Comparison of ENCODE assay signal across 20 cellular contexts in genomic region chr11:57414612-57415212, GRCh38. TPM values are rescaled to one million over a fixed set of nuclear protein-coding genes. Genes with fewer than 3 reads are reported as not detected.
A peak's percentile ranks its signal among the peaks of the same experiment; 100 is the strongest.
DNase-seq lines count a peak whose midpoint lies in the region; ATAC-seq, FAIRE-seq and TF ChIP-seq lines count a peak whose summit lies in the region.
"Had no signal": no experiment of that assay in that cellular context is flagged by ENCODE, and none has a peak within 500 bp of the region (broad histone marks: within the 10 kb centered on the region; RNA-seq: fewer than 3 reads in every experiment).

No MANE protein-coding gene starts in this region.

- peaks cover 77% of the 10 kb centered on the region for H4K20me1 ChIP-seq in Loucy (ENCODE audit: insufficient read depth, low read length, poor library complexity, severe bottlenecking)

- H3K36me3 ChIP-seq in Loucy (ENCODE audit: insufficient read depth, low read length), result peaks cover 87% of the 10 kb centered on the region
- H3K36me3 ChIP-seq in mesenchymal stem cell (ENCODE audit: control insufficient read depth in 1 of 2, insufficient read depth in 2 of 2, low read depth in 1 of 2, low read length in 2 of 2), result peaks cover 35 to 100% of the 10 kb centered on the region in 2 experiments
- peaks cover 95% of the 10 kb centered on the region for H3K36me3 ChIP-seq in MG63

- H3K4me3 ChIP-seq in Loucy (ENCODE audit: low read length, poor library complexity, severe bottlenecking) (no peak overlapping the region), mesenchymal stem cell (ENCODE audit: insufficient read depth in 1 of 2, low read depth in 1 of 2, low read length in 2 of 2) (no peak overlapping the region), MG63 (no peak overlapping the region)
- H3K4me3 ChIP-seq: BLaER1 treated with 17β-estradiol and CSF1 and Interleukin-3, amounts not matched to agents 10 nM and 100 nM had no signal

- no peak for TF ChIP-seq POLR2A in GM12891 (IDR thresholded peaks at IDR 0.05; ENCODE audit: low read depth, low read length)

- peaks cover 80% of the 10 kb centered on the region for H3K79me2 ChIP-seq in Loucy (ENCODE audit: insufficient read depth, low read length)

- H2BK5ac ChIP-seq in mesenchymal stem cell (ENCODE audit: low read depth, low read length, poor library complexity, severe bottlenecking), result no peak overlapping the region

- FAIRE-seq in GM12891 (lab: Jason Lieb, UNC), result no peak
- FAIRE-seq: GM19239 had no signal

- no peak overlapping the region for H2BK12ac ChIP-seq in mesenchymal stem cell (ENCODE audit: low read length in 2 of 2)

- intact Hi-C loops in activated CD8-positive, alpha-beta T cell treated with anti-CD3 and anti-CD28 coated beads for 36 hours (cut with micrococcal nuclease), result no loop called here

- H4K8ac ChIP-seq in mesenchymal stem cell (ENCODE audit: low read length), result no peak overlapping the region

- no peaks in the 10 kb centered on the region for H3F3A ChIP-seq in Loucy (ENCODE audit: low read depth)

- H3K9ac ChIP-seq in Loucy (ENCODE audit: low read depth, low read length, poor library complexity, severe bottlenecking) (no peak overlapping the region), mesenchymal stem cell (ENCODE audit: low read length) (peak overlapping the region; percentile 17)
- H3K9ac ChIP-seq: BLaER1 treated with 17β-estradiol and CSF1 and Interleukin-3, amounts not matched to agents 10 nM and 100 nM had no signal

- H3K27me3 ChIP-seq in Loucy (ENCODE audit: insufficient read depth, low read length, poor library complexity, severe bottlenecking) (peaks cover 4% of the 10 kb centered on the region), mesenchymal stem cell (ENCODE audit: control insufficient read depth in 1 of 2, insufficient read depth in 1 of 2, low read length in 2 of 2) (no peaks in the 10 kb centered on the region), MG63 (no peaks in the 10 kb centered on the region)
- H3K27me3 ChIP-seq: BLaER1 treated with 17β-estradiol and CSF1 and Interleukin-3, amounts not matched to agents 10 nM and 100 nM had no signal

- no peak overlapping the region for H3K27ac ChIP-seq in mesenchymal stem cell (ENCODE audit: low read length, poor library complexity, severe bottlenecking)
- H3K27ac ChIP-seq: BLaER1 treated with 17β-estradiol and CSF1 and Interleukin-3, amounts not matched to agents 10 nM and 100 nM had no signal

- H3K4me1 Mint-ChIP-seq in activated CD8-positive, alpha-beta T cell treated with anti-CD3 and anti-CD28 coated beads for 36 hours (ENCODE audit: low read depth), result peaks cover 69% of the 10 kb centered on the region
- peaks cover 8% of the 10 kb centered on the region for H3K4me1 Mint-ChIP-seq in activated CD8-positive, alpha-beta T cell treated with anti-CD3 and anti-CD28 coated beads, Interleukin-2, amount 10 ng/mL, durations not matched to agents 7 days and 5 days (ENCODE audit: low read depth)

- H3K18ac ChIP-seq in mesenchymal stem cell (ENCODE audit: low read depth in 1 of 2, low read length in 2 of 2), result no peak overlapping the region

- H3K9me3 Mint-ChIP-seq in activated CD8-positive, alpha-beta T cell treated with anti-CD3 and anti-CD28 coated beads for 36 hours, result no peaks in the 10 kb centered on the region
- H3K9me3 Mint-ChIP-seq in activated CD8-positive, alpha-beta T cell treated with anti-CD3 and anti-CD28 coated beads, Interleukin-2, amount 10 ng/mL, durations not matched to agents 7 days and 5 days (ENCODE audit: insufficient read depth), result no peaks in the 10 kb centered on the region

- H2BK15ac ChIP-seq in mesenchymal stem cell (ENCODE audit: low read depth, poor library complexity, severe bottlenecking), result no peak overlapping the region

- H3K9me2 ChIP-seq in Loucy (replicated peaks; ENCODE audit: low read depth, low read length), result no peaks in the 10 kb centered on the region

- no peak overlapping the region for H2BK120ac ChIP-seq in mesenchymal stem cell (ENCODE audit: low read depth, low read length)

- no peak overlapping the region for H2AK5ac ChIP-seq in mesenchymal stem cell (ENCODE audit: low read length, severe bottlenecking)

- no peak overlapping the region for H3K4ac ChIP-seq in mesenchymal stem cell (ENCODE audit: low read depth in 1 of 2, low read length in 2 of 2)

- TF ChIP-seq CTCF in activated CD8-positive, alpha-beta T cell treated with anti-CD3 and anti-CD28 coated beads for 36 hours (IDR thresholded peaks at IDR 0.05), result no peak
- no peak for TF ChIP-seq CTCF in Loucy (conservative IDR thresholded peaks at IDR 0.05; ENCODE audit: low read length)

- H3K27me3 Mint-ChIP-seq in activated CD8-positive, alpha-beta T cell treated with anti-CD3 and anti-CD28 coated beads for 36 hours, result no peaks in the 10 kb centered on the region
- no peaks in the 10 kb centered on the region for H3K27me3 Mint-ChIP-seq in activated CD8-positive, alpha-beta T cell treated with anti-CD3 and anti-CD28 coated beads, Interleukin-2, amount 10 ng/mL, durations not matched to agents 7 days and 5 days (ENCODE audit: low read depth)

- H3K4me3 Mint-ChIP-seq in activated CD8-positive, alpha-beta T cell treated with anti-CD3 and anti-CD28 coated beads for 36 hours, result no peak overlapping the region
- no peak overlapping the region for H3K4me3 Mint-ChIP-seq in activated CD8-positive, alpha-beta T cell treated with anti-CD3 and anti-CD28 coated beads, Interleukin-2, amount 10 ng/mL, durations not matched to agents 7 days and 5 days

- H3K36me3 Mint-ChIP-seq in activated CD8-positive, alpha-beta T cell treated with anti-CD3 and anti-CD28 coated beads for 36 hours (ENCODE audit: low read depth), result peaks cover 84% of the 10 kb centered on the region
- peaks cover 75% of the 10 kb centered on the region for H3K36me3 Mint-ChIP-seq in activated CD8-positive, alpha-beta T cell treated with anti-CD3 and anti-CD28 coated beads, Interleukin-2, amount 10 ng/mL, durations not matched to agents 7 days and 5 days (ENCODE audit: low read depth)

- no peak for DNase-seq in activated CD8-positive, alpha-beta T cell treated with anti-CD3 and anti-CD28 coated beads for 36 hours
- DNase-seq in activated CD8-positive, alpha-beta T cell treated with anti-CD3 and anti-CD28 coated beads, Interleukin-2, amount 10 ng/mL, durations not matched to agents 7 days and 5 days, result no peak
- DNase-seq in GM12891 (ENCODE audit: insufficient read length, low spot score) (no peak), mesenchymal stem cell (no peak), hippocampal formation (lab: John Stamatoyannopoulos, UW) (no peak), MG63 (no peak), NK-92 (lab: John Stamatoyannopoulos, UW; ENCODE audit: unreplicated experiment) (no peak)
- DNase-seq: DMS 273 treated with DMSO at 0.1 percent for 48 hours, EL, KG1, NCI-H1092 treated with DMSO at 0.1 percent for 48 hours, NCI-H1694 treated with DMSO at 0.1 percent for 48 hours, NCI-H446, NCI-H748 treated with DMSO at 0.1 percent for 48 hours had no signal

- CTCF ChIA-PET in activated CD8-positive, alpha-beta T cell treated with anti-CD3 and anti-CD28 coated beads for 36 hours (lab: Charles Lee), result no interaction called here
- CTCF ChIA-PET in activated CD8-positive, alpha-beta T cell treated with anti-CD3 and anti-CD28 coated beads, Interleukin-2, amount 10 ng/mL, durations not matched to agents 7 days and 5 days (lab: Charles Lee), result no interaction called here

- H2AFZ ChIP-seq in Loucy (ENCODE audit: low read length) (no peak overlapping the region), mesenchymal stem cell (ENCODE audit: low read depth, low read length) (no peak overlapping the region)

- peaks cover 4% of the 10 kb centered on the region for H3K79me1 ChIP-seq in mesenchymal stem cell (replicated peaks; ENCODE audit: low read length, poor library complexity, severe bottlenecking)

- POLR2A ChIA-PET in activated CD8-positive, alpha-beta T cell treated with anti-CD3 and anti-CD28 coated beads for 36 hours (lab: Charles Lee), result interaction anchor here (0.7 to 15.1 kb wide), 4 partner anchors 9 to 14 kb away, joined by 3 to 264 read pairs (median 5); no protein-coding TSS in a partner anchor
- POLR2A ChIA-PET in activated CD8-positive, alpha-beta T cell treated with anti-CD3 and anti-CD28 coated beads, Interleukin-2, amount 10 ng/mL, durations not matched to agents 7 days and 5 days (lab: Charles Lee), result no interaction called here

- no peak overlapping the region for H4K91ac ChIP-seq in mesenchymal stem cell (ENCODE audit: low read length)

- no peak overlapping the region for H3K23ac ChIP-seq in mesenchymal stem cell (ENCODE audit: low read length in 2 of 2)

- ATAC-seq in activated CD8-positive, alpha-beta T cell treated with anti-CD3 and anti-CD28 coated beads for 36 hours, result peak; percentile 49
- no peak for ATAC-seq in activated CD8-positive, alpha-beta T cell treated with anti-CD3 and anti-CD28 coated beads, Interleukin-2, amount 10 ng/mL, durations not matched to agents 7 days and 5 days
- ATAC-seq: Right ventricle myocardium inferior had no signal

- H3K4me1 ChIP-seq in Loucy (ENCODE audit: insufficient read depth, low read length, poor library complexity, severe bottlenecking) (peaks cover 22% of the 10 kb centered on the region), mesenchymal stem cell (ENCODE audit: control insufficient read depth, insufficient read depth, low read depth, low read length) (peaks cover 3% of the 10 kb centered on the region)

- H3K9me3 ChIP-seq in Loucy (ENCODE audit: insufficient read depth, low read depth, low read length) (no peaks in the 10 kb centered on the region), mesenchymal stem cell (ENCODE audit: control insufficient read depth, low read length) (peaks cover 6% of the 10 kb centered on the region), MG63 (no peaks in the 10 kb centered on the region)

- 97% methylated on average over 7 of the region's 11 CpGs for WGBS in mesenchymal stem cell

- no peak overlapping the region for H3K14ac ChIP-seq in mesenchymal stem cell (ENCODE audit: low read length in 2 of 2)

- H3K27ac Mint-ChIP-seq in activated CD8-positive, alpha-beta T cell treated with anti-CD3 and anti-CD28 coated beads for 36 hours, result peak overlapping the region; percentile 59
- no peak overlapping the region for H3K27ac Mint-ChIP-seq in activated CD8-positive, alpha-beta T cell treated with anti-CD3 and anti-CD28 coated beads, Interleukin-2, amount 10 ng/mL, durations not matched to agents 7 days and 5 days

- H3K4me2 ChIP-seq in Loucy (ENCODE audit: low read depth, low read length, poor library complexity, severe bottlenecking) (peak overlapping the region; percentile 18), mesenchymal stem cell (ENCODE audit: low read length, poor library complexity, severe bottlenecking) (no peak overlapping the region)

RNA-seq across cellular contexts. Expression of gene SLC43A3, which starts 12.2 kb away (rescaled TPM):
- 100 to 1,000 TPM; 294 to 300 TPM for total RNA-seq in activated CD8-positive, alpha-beta T cell treated with anti-CD3 and anti-CD28 coated beads for 36 hours
- 100 to 1,000 TPM; 103 to 120 TPM for total RNA-seq in activated CD8-positive, alpha-beta T cell treated with anti-CD3 and anti-CD28 coated beads, Interleukin-2, amount 10 ng/mL, durations not matched to agents 7 days and 5 days
- 74.8 TPM for polyA plus RNA-seq in GM12891 (2012; ENCODE audit: low read depth, missing spikeins)
- polyA plus RNA-seq in mesenchymal stem cell (2013, experiment 1 of 2), result 3.9 TPM
- 3.8 TPM for polyA plus RNA-seq in mesenchymal stem cell (2013, experiment 2 of 2)
- total RNA-seq in MG63 (2014; rRNA removed; shearing (Covaris generic); ENCODE audit: low replicate concordance), result 73.1 and 84.3 TPM in 2 replicates

RNA-seq across cellular contexts. Expression of gene PRG2, which starts 24.3 kb away (rescaled TPM):
- 1 to 10 TPM in 1 of 2 experiments, under 1 TPM in 1; 0.43 to 2.3 TPM for total RNA-seq in activated CD8-positive, alpha-beta T cell treated with anti-CD3 and anti-CD28 coated beads for 36 hours
- under 1 TPM in 1 of 2 experiments, not detected in 1; 0.26 TPM for total RNA-seq in activated CD8-positive, alpha-beta T cell treated with anti-CD3 and anti-CD28 coated beads, Interleukin-2, amount 10 ng/mL, durations not matched to agents 7 days and 5 days
- polyA plus RNA-seq in GM12891 (2012; ENCODE audit: low read depth, missing spikeins), result 0.85 TPM
- polyA plus RNA-seq in mesenchymal stem cell (2013, experiment 1 of 2), result not detected
- 0.04 TPM for polyA plus RNA-seq in mesenchymal stem cell (2013, experiment 2 of 2)
- total RNA-seq in MG63 (2014; rRNA removed; shearing (Covaris generic); ENCODE audit: low replicate concordance), result 1.0 TPM in 1 of 2 replicates, not detected in the other
- total RNA-seq: A172, MCF 10A, Right ventricle myocardium inferior had no signal

RNA-seq across cellular contexts. Expression of gene PRG3, which starts 33.8 kb away (rescaled TPM):
- total RNA-seq in activated CD8-positive, alpha-beta T cell treated with anti-CD3 and anti-CD28 coated beads for 36 hours, result not detected
- not detected for total RNA-seq in activated CD8-positive, alpha-beta T cell treated with anti-CD3 and anti-CD28 coated beads, Interleukin-2, amount 10 ng/mL, durations not matched to agents 7 days and 5 days
- polyA plus RNA-seq in GM12891 (2012; ENCODE audit: low read depth, missing spikeins), result not detected
- polyA plus RNA-seq in mesenchymal stem cell (2013, experiment 1 of 2), result not detected
- polyA plus RNA-seq in mesenchymal stem cell (2013, experiment 2 of 2), result not detected
- not detected in 2 replicates for total RNA-seq in MG63 (2014; rRNA removed; shearing (Covaris generic); ENCODE audit: low replicate concordance)
- total RNA-seq: A172, MCF 10A, Right ventricle myocardium inferior had no signal

RNA-seq across cellular contexts. Expression of gene RTN4RL2, which starts 45.6 kb away (rescaled TPM):
- under 1 TPM; 0.23 to 0.27 TPM for total RNA-seq in activated CD8-positive, alpha-beta T cell treated with anti-CD3 and anti-CD28 coated beads for 36 hours
- total RNA-seq in activated CD8-positive, alpha-beta T cell treated with anti-CD3 and anti-CD28 coated beads, Interleukin-2, amount 10 ng/mL, durations not matched to agents 7 days and 5 days, result under 1 TPM; 0.47 to 0.57 TPM
- polyA plus RNA-seq in GM12891 (2012; ENCODE audit: low read depth, missing spikeins), result not detected
- 0.28 TPM for polyA plus RNA-seq in mesenchymal stem cell (2013, experiment 1 of 2)
- polyA plus RNA-seq in mesenchymal stem cell (2013, experiment 2 of 2), result 0.22 TPM
- 0.03 and 1.6 TPM in 2 replicates for total RNA-seq in MG63 (2014; rRNA removed; shearing (Covaris generic); ENCODE audit: low replicate concordance)
